3 cellular contexts compared by ENCODE assay signal in genomic region chr4:14987054-14987453, GRCh38.
TF ChIP-seq lines count a peak whose summit lies in the region.

No MANE protein-coding gene starts in this region.

TF ChIP-seq in GM23338, 12 proteins besides CTCF, POLR2A, EP300 and RAD21:
- TF ChIP-seq ETS1 (IDR thresholded peaks at IDR 0.05) (no peak), NANOG (IDR thresholded peaks at IDR 0.05; ENCODE audit: borderline replicate concordance) (peak; percentile 26; the same call in 1 of the 2 replicates)

TF ChIP-seq in WTC11, 78 proteins besides CTCF, POLR2A, EP300 and RAD21:
- TF ChIP-seq ZNF317 (CRISPR knock-in tag; IDR thresholded peaks at IDR 0.05; ENCODE audit: borderline replicate concordance, low read depth) (no peak), FOXP4 (CRISPR knock-in tag; IDR thresholded peaks at IDR 0.05) (no peak), KAT7 (CRISPR knock-in tag; IDR thresholded peaks at IDR 0.05; ENCODE audit: borderline replicate concordance) (no peak), ZNF512 (CRISPR knock-in tag; IDR thresholded peaks at IDR 0.05; ENCODE audit: borderline replicate concordance) (no peak), EMX1 (CRISPR knock-in tag; IDR thresholded peaks at IDR 0.05) (no peak), HMGXB4 (CRISPR knock-in tag; IDR thresholded peaks at IDR 0.05) (no peak), ZNF425 (CRISPR knock-in tag; conservative IDR thresholded peaks at IDR 0.05) (no peak), ATF2 (CRISPR knock-in tag; IDR thresholded peaks at IDR 0.05; ENCODE audit: borderline replicate concordance, low read depth) (no peak), NFATC4 (CRISPR knock-in tag; IDR thresholded peaks at IDR 0.05) (no peak)

TF ChIP-seq in H1, 55 proteins besides CTCF, POLR2A, EP300 and RAD21:
- no peak for TF ChIP-seq E2F6 (IDR thresholded peaks at IDR 0.05)
- no peak for TF ChIP-seq NANOG (IDR thresholded peaks at IDR 0.05; ENCODE audit: insufficient read depth, low read depth, low read length, poor library complexity, severe bottlenecking)
- no peak for TF ChIP-seq ASH2L (IDR thresholded peaks at IDR 0.05; ENCODE audit: low read length)
- no peak for TF ChIP-seq KDM4A (IDR thresholded peaks at IDR 0.05; ENCODE audit: low read depth, low read length, severe bottlenecking)
- no peak for TF ChIP-seq KDM5A (IDR thresholded peaks at IDR 0.05; ENCODE audit: low read length)
- TF ChIP-seq SIX5 (IDR thresholded peaks at IDR 0.05; ENCODE audit: low read depth, low read length): no peak
- no peak for TF ChIP-seq SP1 (IDR thresholded peaks at IDR 0.05; ENCODE audit: low read depth, low read length)
- TF ChIP-seq EGR1 (IDR thresholded peaks at IDR 0.05; ENCODE audit: borderline replicate concordance, low read depth, low read length): no peak
- no peak for TF ChIP-seq NRF1 (IDR thresholded peaks at IDR 0.05; ENCODE audit: low read depth, low read length)
- TF ChIP-seq CBX8 (IDR thresholded peaks at IDR 0.05; ENCODE audit: borderline replicate concordance, low read depth, low read length): no peak
- no peak for TF ChIP-seq SUZ12 (IDR thresholded peaks at IDR 0.05; ENCODE audit: low read length)
- no peak for TF ChIP-seq BCL11A (IDR thresholded peaks at IDR 0.05; ENCODE audit: low read depth in 2 of 2, low read length in 2 of 2)
- TF ChIP-seq SIN3A (conservative IDR thresholded peaks at IDR 0.05 in 1 of 2, IDR thresholded peaks at IDR 0.05 in 1 of 2; ENCODE audit: low read depth in 1 of 2, low read length in 2 of 2): no peak
- TF ChIP-seq MAFK (IDR thresholded peaks at IDR 0.05; ENCODE audit: low read depth, low read length): no peak
- TF ChIP-seq ATF2 (IDR thresholded peaks at IDR 0.05; ENCODE audit: low read length): no peak
